In genomic region chr1:26035203-26035958, GRCh38 we compare ENCODE assay signal across 8 cellular contexts.
DNase-seq lines count a peak whose midpoint lies in the region; ATAC-seq and TF ChIP-seq lines count a peak whose summit lies in the region.

No MANE protein-coding gene starts in this region.

- peaks cover 17% of the 10 kb centered on the region for H3K27me3 Mint-ChIP-seq in nephron progenitor cell (ENCODE audit: low read depth, poor library complexity)

- H3K27ac Mint-ChIP-seq in nephron progenitor cell = peak overlapping the region; percentile 87

- ATAC-seq in stimulated activated naive CD8-positive, alpha-beta T cell treated with anti-CD3 and anti-CD28 coated beads, Interleukin-15, Interleukin-2, amounts not matched to agents 100 U/mL and 50 U/mL, for 24 hours = peak; percentile 92

- peak overlapping the region; percentile 93 for H3K4me3 Mint-ChIP-seq in nephron progenitor cell

- H3K4me1 Mint-ChIP-seq in nephron progenitor cell = peaks cover 38% of the 10 kb centered on the region

- TF ChIP-seq CTCF in nephron progenitor cell (IDR thresholded peaks at IDR 0.05) = no peak

- H3K36me3 Mint-ChIP-seq in nephron progenitor cell (ENCODE audit: low read depth) = no peaks in the 10 kb centered on the region

- peak; percentile 91 for DNase-seq in DMS79 treated with DMSO at 0.1 percent for 48 hours (lab: John Stamatoyannopoulos, UW)
- peak; percentile 37 for DNase-seq in GOT3 (lab: John Stamatoyannopoulos, UW)
- DNase-seq in LoVo (ENCODE audit: low spot score) = peak; percentile 92
- peak; percentile 87 to 93 for DNase-seq in SHP77 (lab: John Stamatoyannopoulos, UW)
- DNase-seq in activated effector memory CD4-positive, alpha-beta T cell treated with anti-CD3 and anti-CD28 coated beads, Interleukin-2, amount 50 U/mL, for 16 hours = peak; percentile 97
- peak; percentile 82 for DNase-seq in fibroblast of the conjunctiva (ENCODE audit: low read depth)
- peak; percentile 97 for DNase-seq in nephron progenitor cell
- peak; percentile 93 for DNase-seq in stimulated activated naive CD8-positive, alpha-beta T cell treated with anti-CD3 and anti-CD28 coated beads, Interleukin-15, Interleukin-2, amounts not matched to agents 100 U/mL and 50 U/mL, for 24 hours

- H3K9me3 Mint-ChIP-seq in nephron progenitor cell = no peaks in the 10 kb centered on the region

Comparison
In these comparisons a context has a peak if more than half of its experiments do, and no peak if none do; other contexts are left out.
1. Peak in every context shown above with its lines: DNase-seq and ATAC-seq.
2. DNase-seq: peak in every context shown above with its lines; median percentile 97 in activated effector memory CD4-positive, alpha-beta T cell treated with anti-CD3 and anti-CD28 coated beads, Interleukin-2, amount 50 U/mL, for 16 hours; 97 in nephron progenitor cell; 93 in stimulated activated naive CD8-positive, alpha-beta T cell treated with anti-CD3 and anti-CD28 coated beads, Interleukin-15, Interleukin-2, amounts not matched to agents 100 U/mL and 50 U/mL, for 24 hours; 92 in LoVo; 91 in DMS79 treated with DMSO at 0.1 percent for 48 hours; 90 in SHP77; 82 in fibroblast of the conjunctiva; 37 in GOT3.